In genomic region chr19:35783469-35784400, GRCh38 we compare ENCODE assay signal across 16 cellular contexts. TPM values are rescaled to one million over a fixed set of nuclear protein-coding genes. Genes with fewer than 3 reads are reported as not detected.
A peak's percentile ranks its signal among the peaks of the same experiment; 100 is the strongest.
DNase-seq lines count a peak whose midpoint lies in the region; ATAC-seq and TF ChIP-seq lines count a peak whose summit lies in the region.
"Had no signal": no experiment of that assay in that cellular context is flagged by ENCODE, and none has a peak within 500 bp of the region (broad histone marks: within the 10 kb centered on the region; RNA-seq: fewer than 3 reads in every experiment).

No MANE protein-coding gene starts in this region.

- TF ChIP-seq CTCF in endodermal cell (conservative IDR thresholded peaks at IDR 0.05), result peak; percentile 64

- H3K4me3 ChIP-seq in BLaER1 (no peak overlapping the region), endodermal cell (ENCODE audit: low read length) (no peak overlapping the region)
- H3K4me3 ChIP-seq: body of pancreas had no signal

- no peaks in the 10 kb centered on the region for H3K9me3 Mint-ChIP-seq in endodermal cell
- H3K9me3 Mint-ChIP-seq: T-helper 2 cell treated with Interferon-gamma antibody and Interleukin-4, amounts not matched to agents 5 μg/mL and 100 μg/mL, for 36 hours had no signal

- DNase-seq in endodermal cell, result peak; percentile 76
- no peak for DNase-seq in activated CD8-positive, alpha-beta memory T cell treated with anti-CD3 and anti-CD28 coated beads, Interleukin-2, amount 50 U/mL, for 4 hours
- DNase-seq: activated CD4-positive, alpha-beta T cell treated with anti-CD3 and anti-CD28 coated beads, Interleukin-2, amount 50 U/mL, for 48 hours; activated gamma-delta T cell; body of pancreas; KG1; NCI-H1694; NCI-H526 treated with DMSO at 0.1 percent for 48 hours; retina; stimulated activated naive CD4-positive, alpha-beta T cell had no signal

- H3K4me1 ChIP-seq in BLaER1 (peaks cover 22% of the 10 kb centered on the region), endodermal cell (ENCODE audit: control insufficient read depth, insufficient read depth, low read length) (no peaks in the 10 kb centered on the region)
- H3K4me1 ChIP-seq: body of pancreas had no signal

- ATAC-seq in GM19023 (IDR thresholded peaks at IDR 0.05; ENCODE audit: unreplicated experiment), result no peak
- ATAC-seq: body of pancreas had no signal

- peak overlapping the region; percentile 49 for H3K4me3 Mint-ChIP-seq in endodermal cell
- H3K4me3 Mint-ChIP-seq: T-helper 2 cell treated with Interferon-gamma antibody and Interleukin-4, amounts not matched to agents 5 μg/mL and 100 μg/mL, for 36 hours had no signal

- H3K4me2 ChIP-seq in BLaER1, result peak overlapping the region; percentile 59

- WGBS in endodermal cell (ENCODE audit: insufficient coverage in 1 of 2, insufficient read length in 1 of 2), 2 experiments, result 63 to 85% methylated on average over 8 to 26 of the region's 26 CpGs

- H3K9me3 ChIP-seq in BLaER1, result no peaks in the 10 kb centered on the region
- no peaks in the 10 kb centered on the region for H3K9me3 ChIP-seq in endodermal cell (ENCODE audit: control insufficient read depth, low read length)
- H3K9me3 ChIP-seq: body of pancreas had no signal

- peaks cover 11% of the 10 kb centered on the region; the same call in 1 of the 2 replicates for H4K20me1 ChIP-seq in BLaER1

- H3K27ac ChIP-seq in BLaER1 (no peak overlapping the region), endodermal cell (ENCODE audit: low read depth, low read length) (no peak overlapping the region)
- H3K27ac ChIP-seq: body of pancreas had no signal

- H3K4me1 Mint-ChIP-seq in endodermal cell, result peaks cover 7% of the 10 kb centered on the region

- H3K36me3 ChIP-seq in BLaER1, result peaks cover 89% of the 10 kb centered on the region
- H3K36me3 ChIP-seq in endodermal cell (ENCODE audit: control insufficient read depth, insufficient read depth, low read length), result no peaks in the 10 kb centered on the region

- peaks cover 3% of the 10 kb centered on the region for H3K27me3 Mint-ChIP-seq in endodermal cell (ENCODE audit: insufficient read depth)

- H3K36me3 Mint-ChIP-seq in endodermal cell (ENCODE audit: low read depth), result no peaks in the 10 kb centered on the region

- no peak overlapping the region for H3K27ac Mint-ChIP-seq in endodermal cell

- no peaks in the 10 kb centered on the region for H3K27me3 ChIP-seq in BLaER1
- no peaks in the 10 kb centered on the region for H3K27me3 ChIP-seq in endodermal cell (ENCODE audit: control insufficient read depth, insufficient read depth, low read length, poor library complexity, severe bottlenecking)
- H3K27me3 ChIP-seq: body of pancreas had no signal

- H3K9ac ChIP-seq in BLaER1 (peak overlapping the region; percentile 48; the same call in 1 of the 2 replicates), endodermal cell (ENCODE audit: extremely low read depth, low read length, poor library complexity, severe bottlenecking) (no peak overlapping the region)

RNA-seq across cellular contexts. Expression of gene ARHGAP33, which starts 8.4 kb away (rescaled TPM):
- total RNA-seq in endodermal cell, result 10 to 100 TPM; 12.7 to 15.0 TPM
- polyA plus RNA-seq in endodermal cell (2013, experiment 1 of 2), result 82.2 TPM
- 59.5 TPM for polyA plus RNA-seq in endodermal cell (2013, experiment 2 of 2)

RNA-seq across cellular contexts. Expression of gene PROSER3, which starts 25.8 kb away (rescaled TPM):
- total RNA-seq in endodermal cell, result 10 to 100 TPM; 37.8 to 45.4 TPM
- polyA plus RNA-seq in endodermal cell (2013, experiment 1 of 2), result 37.0 TPM
- polyA plus RNA-seq in endodermal cell (2013, experiment 2 of 2), result 34.6 TPM

RNA-seq across cellular contexts. Expression of gene HSPB6, which starts 26.9 kb away (rescaled TPM):
- under 1 TPM; 0.33 to 0.90 TPM for total RNA-seq in endodermal cell
- polyA plus RNA-seq in endodermal cell (2013, experiment 1 of 2), result 0.36 TPM
- 0.62 TPM for polyA plus RNA-seq in endodermal cell (2013, experiment 2 of 2)
- polyA plus RNA-seq: keratinocyte had no signal

RNA-seq across cellular contexts. Expression of gene PRODH2, which starts 28.9 kb away (rescaled TPM):
- 1 to 10 TPM; 1.0 to 1.5 TPM for total RNA-seq in endodermal cell
- polyA plus RNA-seq in endodermal cell (2013, experiment 1 of 2), result 0.50 TPM
- not detected for polyA plus RNA-seq in endodermal cell (2013, experiment 2 of 2)
- total RNA-seq: fibroblast of villous mesenchyme, myocyte had no signal
- polyA plus RNA-seq: keratinocyte had no signal

RNA-seq across cellular contexts. Expression of gene LIN37, which starts 35.4 kb away (rescaled TPM):
- total RNA-seq in endodermal cell, result 1 to 10 TPM; 6.6 to 7.6 TPM
- 11.6 TPM for polyA plus RNA-seq in endodermal cell (2013, experiment 1 of 2)
- 10.4 TPM for polyA plus RNA-seq in endodermal cell (2013, experiment 2 of 2)
